14 cellular contexts compared by ENCODE assay signal in genomic region chr14:94164685-94165431, GRCh38. TPM values are rescaled to one million over a fixed set of nuclear protein-coding genes. Genes with fewer than 3 reads are reported as not detected.
A peak's percentile ranks its signal among the peaks of the same experiment; 100 is the strongest.
DNase-seq lines count a peak whose midpoint lies in the region; ATAC-seq and TF ChIP-seq lines count a peak whose summit lies in the region.
"Had no signal": no experiment of that assay in that cellular context is flagged by ENCODE, and none has a peak within 500 bp of the region (broad histone marks: within the 10 kb centered on the region; RNA-seq: fewer than 3 reads in every experiment).

No MANE protein-coding gene starts in this region.

- peaks cover 12% of the 10 kb centered on the region for H3K4me1 Mint-ChIP-seq in activated CD8-positive, alpha-beta memory T cell treated with anti-CD3 and anti-CD28 coated beads, Interleukin-2, amount 10 ng/mL, durations not matched to agents 7 days and 5 days

- in situ Hi-C loops in GM13977 (cut with MboI; ENCODE audit: low pct_unique_long_range_greater_than_20kb, low sequenced_read_pairs, unreplicated experiment), result no loop called here

- peaks cover 27% of the 10 kb centered on the region for H3K27me3 ChIP-seq in foreskin keratinocyte

- no peaks in the 10 kb centered on the region for H3K27me3 Mint-ChIP-seq in activated CD8-positive, alpha-beta memory T cell treated with anti-CD3 and anti-CD28 coated beads, Interleukin-2, amount 10 ng/mL, durations not matched to agents 7 days and 5 days

- DNase-seq in activated CD4-positive, alpha-beta T cell treated with anti-CD3 and anti-CD28 coated beads for 48 hours, result peak; percentile 70
- no peak for DNase-seq in activated CD4-positive, alpha-beta T cell treated with anti-CD3 and anti-CD28 coated beads for 1 hour
- peak; percentile 91 for DNase-seq in NCI-H2171 treated with DMSO at 0.1 percent for 48 hours (lab: John Stamatoyannopoulos, UW)
- no peak for DNase-seq in foreskin keratinocyte
- DNase-seq in putamen (ENCODE audit: low spot score), result peak; percentile 89
- no peak for DNase-seq in GM13977 (ENCODE audit: low spot score)
- no peak for DNase-seq in AG20443 (ENCODE audit: low spot score)
- DNase-seq in activated CD8-positive, alpha-beta memory T cell treated with anti-CD3 and anti-CD28 coated beads, Interleukin-2, amount 10 ng/mL, durations not matched to agents 7 days and 5 days, result no peak
- DNase-seq: DMS79 treated with DMSO at 0.1 percent for 48 hours, erythroblast, KG1, mucosa of descending colon, T-helper 9 cell had no signal

- no peak overlapping the region for H3K4me3 Mint-ChIP-seq in activated CD8-positive, alpha-beta memory T cell treated with anti-CD3 and anti-CD28 coated beads, Interleukin-2, amount 10 ng/mL, durations not matched to agents 7 days and 5 days

- no peak overlapping the region for H3K27ac Mint-ChIP-seq in activated CD8-positive, alpha-beta memory T cell treated with anti-CD3 and anti-CD28 coated beads, Interleukin-2, amount 10 ng/mL, durations not matched to agents 7 days and 5 days

- no peaks in the 10 kb centered on the region for H3K4me1 ChIP-seq in foreskin keratinocyte

- CTCF ChIA-PET in activated CD8-positive, alpha-beta memory T cell treated with anti-CD3 and anti-CD28 coated beads, Interleukin-2, amount 10 ng/mL, durations not matched to agents 7 days and 5 days (lab: Charles Lee), result interaction anchor here (0.8 to 1.4 kb wide), 3 partner anchors 9 to 509 kb away, joined by 3 to 4 read pairs (median 3); partner anchors contain the start of gene PPP4R4

- no peak overlapping the region for H3K27ac ChIP-seq in foreskin keratinocyte

- no peak for TF ChIP-seq CTCF in foreskin keratinocyte (conservative IDR thresholded peaks at IDR 0.05)
- no peak for TF ChIP-seq CTCF in GM13977 (IDR thresholded peaks at IDR 0.05; ENCODE audit: extremely low read depth, insufficient read depth, missing control alignments)

- no peaks in the 10 kb centered on the region for H3K36me3 Mint-ChIP-seq in activated CD8-positive, alpha-beta memory T cell treated with anti-CD3 and anti-CD28 coated beads, Interleukin-2, amount 10 ng/mL, durations not matched to agents 7 days and 5 days

- ATAC-seq in foreskin keratinocyte, result peak; percentile 44
- no peak for ATAC-seq in activated CD8-positive, alpha-beta memory T cell treated with anti-CD3 and anti-CD28 coated beads, Interleukin-2, amount 10 ng/mL, durations not matched to agents 7 days and 5 days
- ATAC-seq: HCT116, mucosa of descending colon had no signal

- H3K9me3 Mint-ChIP-seq in activated CD8-positive, alpha-beta memory T cell treated with anti-CD3 and anti-CD28 coated beads, Interleukin-2, amount 10 ng/mL, durations not matched to agents 7 days and 5 days (ENCODE audit: low read depth), result no peaks in the 10 kb centered on the region

RNA-seq across cellular contexts. Expression of gene PPP4R4, which starts 9.3 kb away (rescaled TPM):
- 4.4 and 6.7 TPM in 2 replicates for total RNA-seq in foreskin keratinocyte
- polyA plus RNA-seq in foreskin keratinocyte, result 1.4 and 1.9 TPM in 2 replicates
- total RNA-seq in activated CD8-positive, alpha-beta memory T cell treated with anti-CD3 and anti-CD28 coated beads, Interleukin-2, amount 10 ng/mL, durations not matched to agents 7 days and 5 days, result under 1 TPM; 0.64 to 0.68 TPM

RNA-seq across cellular contexts. Expression of gene IFI27L2, which starts 35.5 kb away (rescaled TPM):
- total RNA-seq in foreskin keratinocyte, result 101 and 145 TPM in 2 replicates
- polyA plus RNA-seq in foreskin keratinocyte, result 160 and 242 TPM in 2 replicates
- 100 to 1,000 TPM in 1 of 2 experiments, 10 to 100 TPM in 1; 95.5 to 112 TPM for total RNA-seq in activated CD8-positive, alpha-beta memory T cell treated with anti-CD3 and anti-CD28 coated beads, Interleukin-2, amount 10 ng/mL, durations not matched to agents 7 days and 5 days

RNA-seq across cellular contexts. Expression of gene IFI27, which starts 54.3 kb away (rescaled TPM):
- 315 and 774 TPM in 2 replicates for total RNA-seq in foreskin keratinocyte
- polyA plus RNA-seq in foreskin keratinocyte, result 486 and 1,280 TPM in 2 replicates
- 100 to 1,000 TPM in 1 of 2 experiments, 10 to 100 TPM in 1; 81.5 to 325 TPM for total RNA-seq in activated CD8-positive, alpha-beta memory T cell treated with anti-CD3 and anti-CD28 coated beads, Interleukin-2, amount 10 ng/mL, durations not matched to agents 7 days and 5 days

Comparison
In these comparisons a context has a peak if more than half of its experiments do, and no peak if none do; other contexts are left out.
1. DNase-seq: peak in activated CD4-positive, alpha-beta T cell treated with anti-CD3 and anti-CD28 coated beads for 48 hours (single experiment), NCI-H2171 treated with DMSO at 0.1 percent for 48 hours (single experiment) and putamen (single experiment); none in activated CD4-positive, alpha-beta T cell treated with anti-CD3 and anti-CD28 coated beads for 1 hour (single experiment), foreskin keratinocyte (0 of 2), GM13977 (single experiment), AG20443 (single experiment) and activated CD8-positive, alpha-beta memory T cell treated with anti-CD3 and anti-CD28 coated beads, Interleukin-2, amount 10 ng/mL, durations not matched to agents 7 days and 5 days (single experiment).